1 cellular context compared by ENCODE assay signal in genomic region chr13:91155512-91156114, GRCh38.
TF ChIP-seq lines count a peak whose summit lies in the region.

No MANE protein-coding gene starts in this region.

TF ChIP-seq in K562, 482 proteins besides CTCF, POLR2A, EP300 and RAD21 (continued from another document):
- TF ChIP-seq, protein P1, sequence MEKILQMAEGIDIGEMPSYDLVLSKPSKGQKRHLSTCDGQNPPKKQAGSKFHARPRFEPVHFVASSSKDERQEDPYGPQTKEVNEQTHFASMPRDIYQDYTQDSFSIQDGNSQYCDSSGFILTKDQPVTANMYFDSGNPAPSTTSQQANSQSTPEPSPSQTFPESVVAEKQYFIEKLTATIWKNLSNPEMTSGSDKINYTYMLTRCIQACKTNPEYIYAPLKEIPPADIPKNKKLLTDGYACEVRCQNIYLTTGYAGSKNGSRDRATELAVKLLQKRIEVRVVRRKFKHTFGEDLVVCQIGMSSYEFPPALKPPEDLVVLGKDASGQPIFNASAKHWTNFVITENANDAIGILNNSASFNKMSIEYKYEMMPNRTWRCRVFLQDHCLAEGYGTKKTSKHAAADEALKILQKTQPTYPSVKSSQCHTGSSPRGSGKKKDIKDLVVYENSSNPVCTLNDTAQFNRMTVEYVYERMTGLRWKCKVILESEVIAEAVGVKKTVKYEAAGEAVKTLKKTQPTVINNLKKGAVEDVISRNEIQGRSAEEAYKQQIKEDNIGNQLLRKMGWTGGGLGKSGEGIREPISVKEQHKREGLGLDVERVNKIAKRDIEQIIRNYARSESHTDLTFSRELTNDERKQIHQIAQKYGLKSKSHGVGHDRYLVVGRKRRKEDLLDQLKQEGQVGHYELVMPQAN (IDR thresholded peaks at IDR 0.05; ENCODE audit: borderline replicate concordance) = no peak
- 0 out of 2 replicates have a peak, but pooled peaks have one; percentile 8 for TF ChIP-seq USF2 (CRISPR knock-in tag; IDR thresholded peaks at IDR 0.05)
- TF ChIP-seq BDP1 (IDR thresholded peaks at IDR 0.05; ENCODE audit: insufficient read depth, insufficient read length) = no peak
- no peak for TF ChIP-seq NFIC (IDR thresholded peaks at IDR 0.05)
